In genomic region chrX:17521871-17522693, GRCh38 we compare ENCODE assay signal across 11 cellular contexts.
DNase-seq lines count a peak whose midpoint lies in the region; ATAC-seq and TF ChIP-seq lines count a peak whose summit lies in the region.
"Had no signal": no experiment of that assay in that cellular context is flagged by ENCODE, and none has a peak within 500 bp of the region (broad histone marks: within the 10 kb centered on the region; RNA-seq: fewer than 3 reads in every experiment).

No MANE protein-coding gene starts in this region.

- H3K36me3 ChIP-seq in endodermal cell (ENCODE audit: control insufficient read depth, insufficient read depth, low read length), result no peaks in the 10 kb centered on the region
- H3K36me3 ChIP-seq in aorta (ENCODE audit: control insufficient read depth in 1 of 2, insufficient read depth in 2 of 2, low read length in 1 of 2), result no peaks in the 10 kb centered on the region
- H3K36me3 ChIP-seq: heart left ventricle, neutrophil had no signal

- H3K4me3 Mint-ChIP-seq in endodermal cell, result no peak overlapping the region
- H3K4me3 Mint-ChIP-seq in T-cell, result no peak overlapping the region

- H3K27ac ChIP-seq in right cardiac atrium (ENCODE audit: low read length) (no peak overlapping the region), endodermal cell (ENCODE audit: low read depth, low read length) (no peak overlapping the region), aorta (ENCODE audit: low read depth in 1 of 2, low read length in 2 of 2) (no peak overlapping the region)
- H3K27ac ChIP-seq: neutrophil had no signal

- peaks cover 8% of the 10 kb centered on the region for H3K4me1 Mint-ChIP-seq in endodermal cell
- no peaks in the 10 kb centered on the region for H3K4me1 Mint-ChIP-seq in T-cell

- CTCF ChIA-PET in T-cell (lab: Charles Lee), result no interaction called here

- ATAC-seq in right cardiac atrium (peak in 1 of 2 donors; percentile 57), Right ventricle myocardium inferior (no peak), aorta (ENCODE audit: low FRiP score) (no peak), GM19324 (IDR thresholded peaks at IDR 0.05; ENCODE audit: low FRiP score, unreplicated experiment) (no peak), HG03460 (IDR thresholded peaks at IDR 0.05; ENCODE audit: unreplicated experiment) (no peak), T-cell (replicated peaks in 1 of 4) (no peak)

- H3K27me3 ChIP-seq in right cardiac atrium (ENCODE audit: control insufficient read depth, insufficient read depth), result no peaks in the 10 kb centered on the region
- H3K27me3 ChIP-seq in endodermal cell (ENCODE audit: control insufficient read depth, insufficient read depth, low read length, poor library complexity, severe bottlenecking), result no peaks in the 10 kb centered on the region
- H3K27me3 ChIP-seq in aorta (ENCODE audit: control insufficient read depth in 1 of 2, insufficient read depth in 2 of 2, low read length in 1 of 2), result no peaks in the 10 kb centered on the region
- H3K27me3 ChIP-seq: neutrophil had no signal

- DNase-seq in right cardiac atrium (peak in 2 of 3 donors; percentile 25 to 42), Right ventricle myocardium inferior (ENCODE audit: missing footprints) (no peak), NCI-H460 (ENCODE audit: extremely low read depth, low read depth) (peak; percentile 11), endodermal cell (peak; percentile 82), aorta (no peak), T-cell (no peak)
- DNase-seq: DMS79 had no signal

- TF ChIP-seq CTCF in endodermal cell (conservative IDR thresholded peaks at IDR 0.05), result no peak

- peaks cover 4% of the 10 kb centered on the region for H3K9me3 Mint-ChIP-seq in endodermal cell
- peaks cover 0 to 3% (median 0%) of the 10 kb centered on the region in 3 donors for H3K9me3 Mint-ChIP-seq in T-cell

- intact Hi-C loops in right cardiac atrium (cut with DNase I) (loop anchor here in 1 of 4 donors (10.0 kb wide), 1 partner anchor 147 kb away; the partner anchor contains the start of gene NHS), Right ventricle myocardium inferior (cut with DNase I) (loop anchor here (10.0 kb wide), 1 partner anchor 63 kb away; no protein-coding TSS in a partner anchor), aorta (cut with DNase I) (loop anchor here in 1 of 2 donors (10.0 kb wide), 1 partner anchor 163 kb away; no protein-coding TSS in a partner anchor)

- H3K4me3 ChIP-seq in right cardiac atrium (ENCODE audit: low read length), result no peak overlapping the region
- H3K4me3 ChIP-seq in endodermal cell (ENCODE audit: low read length), result no peak overlapping the region
- H3K4me3 ChIP-seq in aorta (ENCODE audit: low read length in 2 of 2), result no peak overlapping the region
- H3K4me3 ChIP-seq: heart left ventricle had no signal

- H3K27me3 Mint-ChIP-seq in endodermal cell (ENCODE audit: insufficient read depth) (no peaks in the 10 kb centered on the region), T-cell (peaks cover 0 to 15% of the 10 kb centered on the region in 2 donors)

- H3K36me3 Mint-ChIP-seq in endodermal cell (ENCODE audit: low read depth) (no peaks in the 10 kb centered on the region), T-cell (no peaks in the 10 kb centered on the region)

- H3K27ac Mint-ChIP-seq in endodermal cell, result no peak overlapping the region
- H3K27ac Mint-ChIP-seq in T-cell, result no peak overlapping the region

- H3K4me1 ChIP-seq in right cardiac atrium (ENCODE audit: control insufficient read depth, insufficient read depth, low read length) (peaks cover 3% of the 10 kb centered on the region), endodermal cell (ENCODE audit: control insufficient read depth, insufficient read depth, low read length) (no peaks in the 10 kb centered on the region), aorta (ENCODE audit: control insufficient read depth in 1 of 2, insufficient read depth in 2 of 2, low read length in 2 of 2) (no peaks in the 10 kb centered on the region)

- POLR2A ChIA-PET in T-cell (lab: Charles Lee), result no interaction called here

- H3K9me3 ChIP-seq in right cardiac atrium (ENCODE audit: control insufficient read depth, low read length) (no peaks in the 10 kb centered on the region), endodermal cell (ENCODE audit: control insufficient read depth, low read length) (no peaks in the 10 kb centered on the region), aorta (ENCODE audit: control insufficient read depth, low read length) (no peaks in the 10 kb centered on the region)
- H3K9me3 ChIP-seq: neutrophil had no signal

- no peak overlapping the region for H3K9ac ChIP-seq in endodermal cell (ENCODE audit: extremely low read depth, low read length, poor library complexity, severe bottlenecking)

- 44% methylated on average over 15 of the region's 16 CpGs for WGBS in right cardiac atrium
- 45% methylated on average over 14 of the region's 16 CpGs; no CpG with 5 or more reads in 1 of the 2 experiments for WGBS in endodermal cell (ENCODE audit: insufficient coverage in 1 of 2, insufficient read length in 1 of 2), 2 experiments
- 47 to 49% methylated on average over 12 to 16 of the region's 16 CpGs for WGBS in aorta, 2 donors

Comparison
In these comparisons a context has a peak if more than half of its experiments do, and no peak if none do; other contexts are left out.
1. DNase-seq: peak in right cardiac atrium (2 of 3), NCI-H460 (single experiment) and endodermal cell (single experiment); none in Right ventricle myocardium inferior (single experiment), aorta (0 of 2) and T-cell (0 of 34).